ENCODE assay signal across 1 cellular context in genomic region chr20:43409041-43409913, GRCh38.
A peak's percentile ranks its signal among the peaks of the same experiment; 100 is the strongest.
TF ChIP-seq lines count a peak whose summit lies in the region.

No MANE protein-coding gene starts in this region.

TF ChIP-seq in HepG2, 621 proteins besides CTCF, POLR2A, EP300 and RAD21 (continued from another document and continues in another):
- no peak for TF ChIP-seq PATZ1 (CRISPR knock-in tag; IDR thresholded peaks at IDR 0.05)
- peak; percentile 24; the same call in 1 of the 2 replicates for TF ChIP-seq KDM2A (CRISPR knock-in tag; IDR thresholded peaks at IDR 0.05; ENCODE audit: borderline replicate concordance, low read depth)
- TF ChIP-seq ZNF577 (CRISPR knock-in tag; IDR thresholded peaks at IDR 0.05; ENCODE audit: borderline replicate concordance, low read depth): no peak
- no peak for TF ChIP-seq BRCA1 (CRISPR knock-in tag; IDR thresholded peaks at IDR 0.05)
- TF ChIP-seq HOXA7 (CRISPR knock-in tag; IDR thresholded peaks at IDR 0.05): no peak
- peak; percentile 93; the same call in 1 of the 2 replicates for TF ChIP-seq ZNF230 (CRISPR knock-in tag; IDR thresholded peaks at IDR 0.05)
- TF ChIP-seq ZNF496 (CRISPR knock-in tag; IDR thresholded peaks at IDR 0.05; ENCODE audit: insufficient replicate concordance): no peak
- TF ChIP-seq TARDBP (CRISPR knock-in tag; IDR thresholded peaks at IDR 0.05): peak; percentile 34; the same call in 1 of the 2 replicates
- TF ChIP-seq ZNF724P (CRISPR knock-in tag; IDR thresholded peaks at IDR 0.05; ENCODE audit: borderline replicate concordance): no peak
- TF ChIP-seq MEIS1 (CRISPR knock-in tag; IDR thresholded peaks at IDR 0.05; ENCODE audit: borderline replicate concordance): no peak
- no peak for TF ChIP-seq RXRB (CRISPR knock-in tag; IDR thresholded peaks at IDR 0.05; ENCODE audit: borderline replicate concordance)
- TF ChIP-seq PHF5A (CRISPR knock-in tag; IDR thresholded peaks at IDR 0.05; ENCODE audit: low read depth, unreplicated experiment): no peak
- no peak for TF ChIP-seq ZNF782 (CRISPR knock-in tag; IDR thresholded peaks at IDR 0.05; ENCODE audit: borderline replicate concordance)
- no peak for TF ChIP-seq ZNF234 (CRISPR knock-in tag; conservative IDR thresholded peaks at IDR 0.05)
- 0 out of 2 replicates have a peak, but pooled peaks have one; percentile 27 for TF ChIP-seq ZNF572 (CRISPR knock-in tag; IDR thresholded peaks at IDR 0.05)
- no peak for TF ChIP-seq THAP11 (CRISPR knock-in tag; IDR thresholded peaks at IDR 0.05)
- no peak for TF ChIP-seq CCDC6 (CRISPR knock-in tag; IDR thresholded peaks at IDR 0.05)
- no peak for TF ChIP-seq ELK4 (CRISPR knock-in tag; IDR thresholded peaks at IDR 0.05; ENCODE audit: borderline replicate concordance)
- no peak for TF ChIP-seq ZNF547 (CRISPR knock-in tag; IDR thresholded peaks at IDR 0.05)
- no peak for TF ChIP-seq NR2F6 (IDR thresholded peaks at IDR 0.05)
- no peak for TF ChIP-seq NR2F6 (CRISPR knock-in tag; IDR thresholded peaks at IDR 0.05)
- TF ChIP-seq TOE1 (CRISPR knock-in tag; IDR thresholded peaks at IDR 0.05): no peak
- TF ChIP-seq NFRKB (IDR thresholded peaks at IDR 0.05): no peak
- no peak for TF ChIP-seq ZC3H4 (CRISPR knock-in tag; IDR thresholded peaks at IDR 0.05; ENCODE audit: borderline replicate concordance)
- no peak for TF ChIP-seq ZFY (CRISPR knock-in tag; IDR thresholded peaks at IDR 0.05)
- TF ChIP-seq SMAD3 (CRISPR knock-in tag; IDR thresholded peaks at IDR 0.05): 0 out of 2 replicates have a peak, but pooled peaks have one; percentile 45
- TF ChIP-seq ZNF143 (CRISPR knock-in tag; IDR thresholded peaks at IDR 0.05): no peak
- peak; percentile 80 for TF ChIP-seq MIXL1 (CRISPR knock-in tag; IDR thresholded peaks at IDR 0.05)
- no peak for TF ChIP-seq BRD4 (CRISPR knock-in tag; IDR thresholded peaks at IDR 0.05)
- TF ChIP-seq HMG20A (CRISPR knock-in tag; IDR thresholded peaks at IDR 0.05; ENCODE audit: borderline replicate concordance): no peak
- TF ChIP-seq ZMAT5 (CRISPR knock-in tag; IDR thresholded peaks at IDR 0.05; ENCODE audit: borderline replicate concordance, low read depth): no peak
- no peak for TF ChIP-seq DR1 (CRISPR knock-in tag; IDR thresholded peaks at IDR 0.05)
- TF ChIP-seq TFDP2 (CRISPR knock-in tag; IDR thresholded peaks at IDR 0.05): peak; percentile 26; the same call in 1 of the 2 replicates
- TF ChIP-seq ZNF441 (CRISPR knock-in tag; IDR thresholded peaks at IDR 0.05; ENCODE audit: borderline replicate concordance): no peak
- TF ChIP-seq SIN3B (IDR thresholded peaks at IDR 0.05; ENCODE audit: low read length): 0 out of 2 replicates have a peak, but pooled peaks have one; percentile 37
- no peak for TF ChIP-seq JDP2 (CRISPR knock-in tag; IDR thresholded peaks at IDR 0.05; ENCODE audit: borderline replicate concordance)
- TF ChIP-seq PRDM10 (CRISPR knock-in tag; IDR thresholded peaks at IDR 0.05; ENCODE audit: low read depth): no peak
- no peak for TF ChIP-seq ZBTB49 (CRISPR knock-in tag; IDR thresholded peaks at IDR 0.05; ENCODE audit: borderline replicate concordance)
- TF ChIP-seq ZNF746 (CRISPR knock-in tag; IDR thresholded peaks at IDR 0.05): no peak
- TF ChIP-seq GATAD1 (CRISPR knock-in tag; IDR thresholded peaks at IDR 0.05): no peak
- TF ChIP-seq ZNF780A (CRISPR knock-in tag; IDR thresholded peaks at IDR 0.05): no peak
- no peak for TF ChIP-seq ZNF644 (CRISPR knock-in tag; IDR thresholded peaks at IDR 0.05; ENCODE audit: low read depth)
- TF ChIP-seq NR0B2 (CRISPR knock-in tag; IDR thresholded peaks at IDR 0.05): no peak
- no peak for TF ChIP-seq MAF1 (CRISPR knock-in tag; IDR thresholded peaks at IDR 0.05; ENCODE audit: borderline replicate concordance)
- TF ChIP-seq POGZ (CRISPR knock-in tag; IDR thresholded peaks at IDR 0.05): no peak
- 0 out of 2 replicates have a peak, but pooled peaks have one; percentile 18 for TF ChIP-seq ZNF614 (CRISPR knock-in tag; IDR thresholded peaks at IDR 0.05; ENCODE audit: borderline replicate concordance)
- TF ChIP-seq ZBTB14 (CRISPR knock-in tag; IDR thresholded peaks at IDR 0.05): no peak
- peak; percentile 61; the same call in 1 of the 2 replicates for TF ChIP-seq FOXC1 (CRISPR knock-in tag; IDR thresholded peaks at IDR 0.05; ENCODE audit: borderline replicate concordance)
- TF ChIP-seq ZNF260 (CRISPR knock-in tag; IDR thresholded peaks at IDR 0.05; ENCODE audit: borderline replicate concordance, low read depth): no peak
- TF ChIP-seq TBL1XR1 (IDR thresholded peaks at IDR 0.05; ENCODE audit: borderline replicate concordance, low read length, partially characterized antibody): no peak
- TF ChIP-seq CEBPG (CRISPR knock-in tag; IDR thresholded peaks at IDR 0.05): no peak
- TF ChIP-seq ELF4 (CRISPR knock-in tag; IDR thresholded peaks at IDR 0.05; ENCODE audit: borderline replicate concordance): no peak
- TF ChIP-seq ZNF451 (CRISPR knock-in tag; IDR thresholded peaks at IDR 0.05): no peak
- 0 out of 2 replicates have a peak, but pooled peaks have one; percentile 14 for TF ChIP-seq FOXK1 (CRISPR knock-in tag; IDR thresholded peaks at IDR 0.05; ENCODE audit: borderline replicate concordance, low read depth)
- peak; percentile 21 for TF ChIP-seq XRCC5 (optimal IDR thresholded peaks at IDR 0.05; ENCODE audit: low read length)
- no peak for TF ChIP-seq MTA1 (CRISPR knock-in tag; IDR thresholded peaks at IDR 0.05; ENCODE audit: borderline replicate concordance)
- no peak for TF ChIP-seq ZNF292 (CRISPR knock-in tag; IDR thresholded peaks at IDR 0.05; ENCODE audit: borderline replicate concordance, low read depth)
- TF ChIP-seq HMGXB4 (CRISPR knock-in tag; IDR thresholded peaks at IDR 0.05; ENCODE audit: borderline replicate concordance in 1 of 2, low read depth in 1 of 2): 0 out of 4 replicates have a peak, but pooled peaks of 1 of the 2 experiments have one; percentile 21
